In genomic region chr9:36902861-36903524, GRCh38 we compare ENCODE assay signal across 19 cellular contexts.
"Had no signal": no experiment of that assay in that cellular context is flagged by ENCODE, and none has a peak within 500 bp of the region (broad histone marks: within the 10 kb centered on the region; RNA-seq: fewer than 3 reads in every experiment).

No MANE protein-coding gene starts in this region.

- H3K36me3 Mint-ChIP-seq: activated naive CD8-positive, alpha-beta T cell treated with anti-CD3 and anti-CD28 coated beads for 36 hours; mesothelial cell of epicardium; naive thymus-derived CD4-positive, alpha-beta T cell had no signal

- H3K27ac Mint-ChIP-seq: activated CD4-positive, alpha-beta memory T cell treated with anti-CD3 and anti-CD28 coated beads, Interleukin-2, amount 10 ng/mL, durations not matched to agents 7 days and 5 days; activated CD4-positive, alpha-beta T cell treated with anti-CD3 and anti-CD28 coated beads, Interleukin-2, amount 10 ng/mL, durations not matched to agents 7 days and 5 days; activated naive CD4-positive, alpha-beta T cell treated with anti-CD3 and anti-CD28 coated beads for 36 hours; activated naive CD8-positive, alpha-beta T cell treated with anti-CD3 and anti-CD28 coated beads for 36 hours; effector memory CD8-positive, alpha-beta T cell; mesothelial cell of epicardium; naive thymus-derived CD4-positive, alpha-beta T cell; neural progenitor cell had no signal

- H3K4me3 Mint-ChIP-seq: activated CD4-positive, alpha-beta memory T cell treated with anti-CD3 and anti-CD28 coated beads, Interleukin-2, amount 10 ng/mL, durations not matched to agents 7 days and 5 days; activated CD4-positive, alpha-beta T cell treated with anti-CD3 and anti-CD28 coated beads, Interleukin-2, amount 10 ng/mL, durations not matched to agents 7 days and 5 days; activated naive CD4-positive, alpha-beta T cell treated with anti-CD3 and anti-CD28 coated beads for 36 hours; activated naive CD8-positive, alpha-beta T cell treated with anti-CD3 and anti-CD28 coated beads for 36 hours; effector memory CD8-positive, alpha-beta T cell; mesothelial cell of epicardium; naive thymus-derived CD4-positive, alpha-beta T cell; neural progenitor cell had no signal

- DNase-seq: activated CD4-positive, alpha-beta T cell treated with anti-CD3 and anti-CD28 coated beads for 1 hour; activated CD4-positive, alpha-beta T cell treated with anti-CD3 and anti-CD28 coated beads, Interleukin-2, amount 10 ng/mL, durations not matched to agents 7 days and 5 days; activated effector memory CD4-positive, alpha-beta T cell treated with Interleukin-2 at 50 U/mL for 16 hours; aorta; dorsolateral prefrontal cortex; effector memory CD8-positive, alpha-beta T cell; left ventricle myocardium superior; naive thymus-derived CD4-positive, alpha-beta T cell; occipital lobe; stimulated activated naive CD4-positive, alpha-beta T cell treated with Interleukin-2 at 50 U/mL for 16 hours; testis; transverse colon had no signal

- H3K9me3 Mint-ChIP-seq: activated CD4-positive, alpha-beta memory T cell treated with anti-CD3 and anti-CD28 coated beads, Interleukin-2, amount 10 ng/mL, durations not matched to agents 7 days and 5 days; activated CD4-positive, alpha-beta T cell treated with anti-CD3 and anti-CD28 coated beads, Interleukin-2, amount 10 ng/mL, durations not matched to agents 7 days and 5 days; activated naive CD4-positive, alpha-beta T cell treated with anti-CD3 and anti-CD28 coated beads for 36 hours; activated naive CD8-positive, alpha-beta T cell treated with anti-CD3 and anti-CD28 coated beads for 36 hours; effector memory CD8-positive, alpha-beta T cell; mesothelial cell of epicardium; naive thymus-derived CD4-positive, alpha-beta T cell; neural progenitor cell had no signal

- ATAC-seq: body of pancreas; effector memory CD8-positive, alpha-beta T cell; gastroesophageal sphincter; left ventricle myocardium superior; naive thymus-derived CD4-positive, alpha-beta T cell had no signal
